10 cellular contexts compared by ENCODE assay signal in the genomic region with DNA sequence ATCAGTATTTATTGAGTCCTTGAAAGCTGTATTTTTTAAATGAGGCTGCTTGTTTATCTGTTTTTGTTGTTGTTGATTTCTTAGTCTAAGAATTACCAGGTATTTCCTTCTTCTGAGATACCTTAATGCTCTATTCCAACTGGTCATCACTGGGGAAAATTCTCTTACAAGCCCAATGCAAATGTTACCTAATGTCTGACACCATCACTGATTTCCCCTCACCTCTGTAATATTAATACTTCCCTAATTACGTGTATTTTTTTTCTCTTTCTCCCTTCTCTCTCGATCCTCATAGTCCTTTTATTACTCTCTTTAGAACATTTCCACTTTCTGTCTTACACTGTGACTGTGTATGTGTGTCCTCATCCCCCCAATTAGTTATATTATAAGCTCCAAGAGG. TPM values are rescaled to one million over a fixed set of nuclear protein-coding genes. Genes with fewer than 3 reads are reported as not detected.
DNase-seq lines count a peak whose midpoint lies in the region; ATAC-seq, FAIRE-seq and TF ChIP-seq lines count a peak whose summit lies in the region.
"Had no signal": no experiment of that assay in that cellular context is flagged by ENCODE, and none has a peak within 500 bp of the region (broad histone marks: within the 10 kb centered on the region; RNA-seq: fewer than 3 reads in every experiment).

No MANE protein-coding gene starts in this region.

- peak overlapping the region; percentile 99 for H3K27ac Mint-ChIP-seq in activated B cell treated with CpG ODN at 0.5 μM for 24 hours

- H3K36me3 Mint-ChIP-seq in activated B cell treated with CpG ODN at 0.5 μM for 24 hours (ENCODE audit: low read depth) = peaks cover 13% of the 10 kb centered on the region

- H3K4me1 ChIP-seq in GM23248 (ENCODE audit: insufficient read depth) (peaks cover 55% of the 10 kb centered on the region), mesenchymal stem cell (ENCODE audit: control insufficient read depth, insufficient read depth, low read depth, low read length) (peaks cover under 1% of the 10 kb centered on the region)

- no peak overlapping the region for H2BK120ac ChIP-seq in mesenchymal stem cell (ENCODE audit: low read depth, low read length)

- H2BK15ac ChIP-seq in mesenchymal stem cell (ENCODE audit: low read depth, poor library complexity, severe bottlenecking) = no peak overlapping the region

- intact Hi-C loops in activated B cell treated with CpG ODN at 0.5 μM for 24 hours (cut with micrococcal nuclease) = loop anchor here (1.0 to 10.0 kb wide), 6 partner anchors 11 to 1755 kb away; a partner anchor contains a TSS

- H3K36me3 ChIP-seq in GM23248 (ENCODE audit: low read depth) (no peaks in the 10 kb centered on the region; the same call in 1 of the 2 replicates), mesenchymal stem cell (ENCODE audit: control insufficient read depth in 1 of 2, insufficient read depth in 2 of 2, low read depth in 1 of 2, low read length in 2 of 2) (no peaks in the 10 kb centered on the region)

- ATAC-seq in activated B cell treated with CpG ODN at 0.5 μM for 24 hours (ENCODE audit: low read depth) = peak; percentile 33

- in situ Hi-C loops in GM23248 (cut with MboI) = no loop called here

- peak overlapping the region; percentile 86 for H3K4me2 ChIP-seq in GM23248 (ENCODE audit: unreplicated experiment)
- H3K4me2 ChIP-seq in mesenchymal stem cell (ENCODE audit: low read length, poor library complexity, severe bottlenecking) = peak overlapping the region; percentile 65

- H3K79me2 ChIP-seq in GM23248 (ENCODE audit: insufficient read depth) = peaks cover 5% of the 10 kb centered on the region; the same call in 1 of the 2 replicates

- H3K4me3 Mint-ChIP-seq in activated B cell treated with CpG ODN at 0.5 μM for 24 hours = peak overlapping the region; percentile 82

- H3K23ac ChIP-seq in mesenchymal stem cell (ENCODE audit: low read length in 2 of 2) = no peak overlapping the region

- H3K27me3 ChIP-seq in GM23248 (replicated peaks; ENCODE audit: insufficient read depth) (no peaks in the 10 kb centered on the region), mesenchymal stem cell (ENCODE audit: control insufficient read depth in 1 of 2, insufficient read depth in 1 of 2, low read length in 2 of 2) (no peaks in the 10 kb centered on the region)

- peak overlapping the region; percentile 96 for H3K27ac ChIP-seq in GM23248
- peak overlapping the region; percentile 100 for H3K27ac ChIP-seq in mesenchymal stem cell (ENCODE audit: low read length, poor library complexity, severe bottlenecking)

- 25 to 33% methylated on average over 2 of the region's 2 CpGs for WGBS in GM23248 (ENCODE audit: low coverage in 1 of 2, low lambda C conversion rate in 2 of 2, missing lambda C conversion rate in 2 of 2), 2 experiments
- 42% methylated on average over 2 of the region's 2 CpGs for WGBS in mesenchymal stem cell

- H3K14ac ChIP-seq in mesenchymal stem cell (ENCODE audit: low read length in 2 of 2) = no peak overlapping the region

- no peak for DNase-seq in AG10803 (ENCODE audit: low read depth)
- DNase-seq in GM23248 = no peak
- no peak for DNase-seq in activated B cell treated with CpG ODN at 0.5 μM for 24 hours
- DNase-seq in mesenchymal stem cell = no peak
- DNase-seq in GM19239 (ENCODE audit: insufficient read length, low spot score) = no peak
- DNase-seq in SKM-1 treated with dmso at 0.1 percent for 144 hours (lab: John Stamatoyannopoulos, UW; ENCODE audit: unreplicated experiment) = no peak
- DNase-seq in GOT3 (lab: John Stamatoyannopoulos, UW) = no peak
- DNase-seq in HuH-7 (ENCODE audit: low spot score) = no peak
- DNase-seq: activated naive CD4-positive, alpha-beta T cell treated with anti-CD3 and anti-CD28 coated beads, Interleukin-2, amount 50 U/mL, for 16 hours; T-helper 9 cell had no signal

- H2AFZ ChIP-seq in GM23248 (peak overlapping the region; percentile 64), mesenchymal stem cell (ENCODE audit: low read depth, low read length) (no peak overlapping the region)

- H2BK12ac ChIP-seq in mesenchymal stem cell (ENCODE audit: low read length in 2 of 2) = no peak overlapping the region

- no peak overlapping the region for H4K91ac ChIP-seq in mesenchymal stem cell (ENCODE audit: low read length)

- H2BK5ac ChIP-seq in mesenchymal stem cell (ENCODE audit: low read depth, low read length, poor library complexity, severe bottlenecking) = peak overlapping the region; percentile 95

- peaks cover 3% of the 10 kb centered on the region for H3K79me1 ChIP-seq in mesenchymal stem cell (replicated peaks; ENCODE audit: low read length, poor library complexity, severe bottlenecking)

- H3K4ac ChIP-seq in mesenchymal stem cell (ENCODE audit: low read depth in 1 of 2, low read length in 2 of 2) = no peak overlapping the region

- H2AK5ac ChIP-seq in mesenchymal stem cell (ENCODE audit: low read length, severe bottlenecking) = peak overlapping the region; percentile 91

- no peak for FAIRE-seq in GM19239 (lab: Jason Lieb, UNC)

- CTCF ChIA-PET in activated B cell treated with CpG ODN at 0.5 μM for 24 hours (lab: Charles Lee) = interaction anchor here (1.1 to 3.5 kb wide), 8 partner anchors 8 to 154 kb away, joined by 3 to 24 read pairs (median 6); a partner anchor contains a TSS

- H3K9me3 ChIP-seq in GM23248 (ENCODE audit: low read depth) (no peaks in the 10 kb centered on the region), mesenchymal stem cell (ENCODE audit: control insufficient read depth, low read length) (no peaks in the 10 kb centered on the region)

- H3F3A ChIP-seq in GM23248 (ENCODE audit: insufficient read depth) = peaks cover 21% of the 10 kb centered on the region

- POLR2A ChIA-PET in activated B cell treated with CpG ODN at 0.5 μM for 24 hours (lab: Charles Lee) = interaction anchor here (1.0 to 8.1 kb wide), 14 partner anchors 9 to 152 kb away, joined by 3 to 139 read pairs (median 12); a partner anchor contains a TSS

- peaks cover 84% of the 10 kb centered on the region for H3K4me1 Mint-ChIP-seq in activated B cell treated with CpG ODN at 0.5 μM for 24 hours

- H3K9ac ChIP-seq in GM23248 (peak overlapping the region; percentile 78), mesenchymal stem cell (ENCODE audit: low read length) (peak overlapping the region; percentile 94)

- no peaks in the 10 kb centered on the region for H3K9me3 Mint-ChIP-seq in activated B cell treated with CpG ODN at 0.5 μM for 24 hours

- no peaks in the 10 kb centered on the region for H3K27me3 Mint-ChIP-seq in activated B cell treated with CpG ODN at 0.5 μM for 24 hours

- H3K9me2 ChIP-seq in GM23248 (ENCODE audit: insufficient read depth) = no peaks in the 10 kb centered on the region

- no peak for TF ChIP-seq CTCF in AG10803 (conservative IDR thresholded peaks at IDR 0.05; ENCODE audit: low read length)
- TF ChIP-seq CTCF in activated B cell treated with CpG ODN at 0.5 μM for 24 hours (IDR thresholded peaks at IDR 0.05) = no peak

- H3K18ac ChIP-seq in mesenchymal stem cell (ENCODE audit: low read depth in 1 of 2, low read length in 2 of 2) = no peak overlapping the region

- H3K4me3 ChIP-seq in AG10803 (ENCODE audit: low read length) (peak overlapping the region; percentile 62), GM23248 (peak overlapping the region; percentile 65), mesenchymal stem cell (ENCODE audit: insufficient read depth in 1 of 2, low read depth in 1 of 2, low read length in 2 of 2) (peak overlapping the region in 1 of 2 experiments; percentile 75)

- H4K20me1 ChIP-seq in GM23248 (ENCODE audit: insufficient read depth) = no peaks in the 10 kb centered on the region

- H4K8ac ChIP-seq in mesenchymal stem cell (ENCODE audit: low read length) = no peak overlapping the region

RNA-seq across cellular contexts. Expression of a gene that starts 13.9 kb away (rescaled TPM):
- total RNA-seq in GM23248 (2014; rRNA removed; shearing (Covaris generic)) = 1.6 and 2.1 TPM in 2 replicates
- 1.5 and 1.6 TPM in 2 replicates for polyA plus RNA-seq in GM23248 (2016; fragmentation: Nextera tagmentation; extraction: Ambion mirVana)
- 136 and 149 TPM in 2 replicates for total RNA-seq in activated B cell treated with CpG ODN at 0.5 μM for 24 hours
- polyA plus RNA-seq in mesenchymal stem cell (2013, experiment 1 of 2) = 4.0 TPM
- 4.0 TPM for polyA plus RNA-seq in mesenchymal stem cell (2013, experiment 2 of 2)

Comparison
In these comparisons a context has a peak if more than half of its experiments do, and no peak if none do; other contexts are left out.
1. RNA of a gene that starts 13.9 kb away (total RNA-seq): 136 to 149 TPM in activated B cell treated with CpG ODN at 0.5 μM for 24 hours; 1.6 to 2.1 TPM in GM23248; every median in the first group is over 10 times any median in the second.